Comparison of ENCODE assay signal across 10 cellular contexts in the genomic region with DNA sequence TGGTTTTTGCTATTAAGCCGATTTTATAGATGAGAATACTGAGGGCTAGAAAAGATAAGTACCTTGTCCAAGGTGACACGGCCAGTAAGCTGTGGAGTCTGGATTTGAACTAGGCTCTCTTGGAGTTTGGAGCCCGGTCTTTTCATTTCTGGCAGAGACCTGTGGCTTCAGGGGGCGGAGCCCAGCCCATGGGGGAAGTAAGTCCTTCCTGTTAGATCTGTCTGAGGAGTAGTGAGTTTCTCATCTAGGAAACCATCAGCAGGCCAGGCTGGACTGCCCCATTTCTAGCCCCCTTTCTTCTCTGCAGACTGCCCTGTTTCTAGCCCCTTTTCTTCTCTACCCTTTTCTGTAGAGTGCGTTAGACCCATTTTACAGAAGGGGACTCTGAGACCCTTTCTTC. TPM values are rescaled to one million over a fixed set of nuclear protein-coding genes. Genes with fewer than 3 reads are reported as not detected.
DNase-seq lines count a peak whose midpoint lies in the region; ATAC-seq and TF ChIP-seq lines count a peak whose summit lies in the region.
"Had no signal": no experiment of that assay in that cellular context is flagged by ENCODE, and none has a peak within 500 bp of the region (broad histone marks: within the 10 kb centered on the region; RNA-seq: fewer than 3 reads in every experiment).

No MANE protein-coding gene starts in this region.

- H3K27ac Mint-ChIP-seq in activated T-cell treated with anti-CD3 and anti-CD28 coated beads, Interleukin-2, amount 50 U/mL, for 72 hours, result no peak overlapping the region

- H3K27ac ChIP-seq in OCI-LY3 (ENCODE audit: low read length) (peak overlapping the region; percentile 94), thoracic aorta (no peak overlapping the region)
- H3K27ac ChIP-seq: C4-2B, pancreas had no signal

- H3K4me3 ChIP-seq in OCI-LY3 (ENCODE audit: low read length), result peak overlapping the region; percentile 96
- peak overlapping the region; percentile 84 for H3K4me3 ChIP-seq in fibroblast of the aortic adventitia (ENCODE audit: low read depth, low read length)
- H3K4me3 ChIP-seq in thoracic aorta, result peak overlapping the region; percentile 69

- DNase-seq in activated T-cell treated with anti-CD3 and anti-CD28 coated beads, Interleukin-2, amount 50 U/mL, for 72 hours, result no peak
- DNase-seq in activated T-cell treated with anti-CD3 and anti-CD28 coated beads, Interleukin-2, amount 50 U/mL, for 1 hour, result no peak
- DNase-seq in fibroblast of the aortic adventitia (ENCODE audit: low read depth), result no peak
- DNase-seq in thoracic aorta (ENCODE audit: low spot score), result no peak
- no peak for DNase-seq in activated CD4-positive, alpha-beta T cell treated with anti-CD3 and anti-CD28 coated beads, Interleukin-2, amount 50 U/mL, for 1 hour
- DNase-seq in NCI-H524 (lab: John Stamatoyannopoulos, UW), result no peak
- DNase-seq in NCI-H2029 treated with DMSO at 0.1 percent for 48 hours (lab: John Stamatoyannopoulos, UW), result no peak

- H3K4me1 ChIP-seq in OCI-LY3 (ENCODE audit: low read length), result peaks cover 59% of the 10 kb centered on the region
- peaks cover 5 to 18% of the 10 kb centered on the region in 2 donors for H3K4me1 ChIP-seq in thoracic aorta (ENCODE audit: control insufficient read depth in 1 of 2, low read depth in 2 of 2)

- no peaks in the 10 kb centered on the region for H3K9me3 ChIP-seq in OCI-LY3 (ENCODE audit: insufficient read depth, low read length)
- H3K9me3 ChIP-seq in thoracic aorta, result no peaks in the 10 kb centered on the region
- H3K9me3 ChIP-seq: pancreas had no signal

- no peaks in the 10 kb centered on the region for H3K36me3 Mint-ChIP-seq in activated T-cell treated with anti-CD3 and anti-CD28 coated beads, Interleukin-2, amount 50 U/mL, for 72 hours (ENCODE audit: insufficient read depth in 2 of 2)

- no peaks in the 10 kb centered on the region for H3K9me3 Mint-ChIP-seq in activated T-cell treated with anti-CD3 and anti-CD28 coated beads, Interleukin-2, amount 50 U/mL, for 72 hours

- H3K27me3 ChIP-seq in OCI-LY3 (ENCODE audit: low read depth, low read length), result no peaks in the 10 kb centered on the region
- H3K27me3 ChIP-seq in thoracic aorta (replicated peaks; ENCODE audit: insufficient read depth), result no peaks in the 10 kb centered on the region
- H3K27me3 ChIP-seq: pancreas had no signal

- H4K20me1 ChIP-seq in OCI-LY3 (ENCODE audit: insufficient read depth, low read length), result 0 out of 2 replicates have a peak, but pooled peaks cover 2% of the 10 kb centered on the region

- peaks cover 36% of the 10 kb centered on the region for H3K27me3 Mint-ChIP-seq in activated T-cell treated with anti-CD3 and anti-CD28 coated beads, Interleukin-2, amount 50 U/mL, for 72 hours (ENCODE audit: low read depth)

- H3K36me3 ChIP-seq in OCI-LY3 (replicated peaks; ENCODE audit: low read depth, low read length) (peaks cover 34% of the 10 kb centered on the region), thoracic aorta (no peaks in the 10 kb centered on the region)
- H3K36me3 ChIP-seq: pancreas had no signal

- H3K4me1 Mint-ChIP-seq in activated T-cell treated with anti-CD3 and anti-CD28 coated beads, Interleukin-2, amount 50 U/mL, for 72 hours (ENCODE audit: low read depth), result peaks cover 12% of the 10 kb centered on the region

- H3K79me2 ChIP-seq in OCI-LY3 (ENCODE audit: low read length), result peaks cover 43% of the 10 kb centered on the region

- H3K4me2 ChIP-seq in OCI-LY3 (ENCODE audit: low read length), result peak overlapping the region; percentile 99

- no peak for TF ChIP-seq CTCF in OCI-LY3 (IDR thresholded peaks at IDR 0.05; ENCODE audit: low read depth, low read length)
- TF ChIP-seq CTCF in fibroblast of the aortic adventitia (IDR thresholded peaks at IDR 0.05; ENCODE audit: insufficient read depth, low read length), result no peak
- no peak for TF ChIP-seq CTCF in thoracic aorta (IDR thresholded peaks at IDR 0.05)

- peak overlapping the region; percentile 71 to 76 for H3K4me3 Mint-ChIP-seq in activated T-cell treated with anti-CD3 and anti-CD28 coated beads, Interleukin-2, amount 50 U/mL, for 72 hours

- peak overlapping the region; percentile 99 for H3K9ac ChIP-seq in OCI-LY3 (ENCODE audit: low read length)

- peak overlapping the region; percentile 52 for H2AFZ ChIP-seq in OCI-LY3 (ENCODE audit: low read depth, low read length)

- no peak for ATAC-seq in activated T-cell treated with anti-CD3 and anti-CD28 coated beads, Interleukin-2, amount 50 U/mL, for 72 hours (replicated peaks in 1 of 2)
- ATAC-seq in thoracic aorta (ENCODE audit: insufficient number of reproducible peaks, low FRiP score, low read depth), result no peak

RNA-seq across cellular contexts. Expression of gene PTGS1, which starts 0.5 kb away (rescaled TPM):
- total RNA-seq in activated T-cell treated with anti-CD3 and anti-CD28 coated beads, Interleukin-2, amount 50 U/mL, for 72 hours, result under 1 TPM; 0.17 to 0.58 TPM
- total RNA-seq in fibroblast of the aortic adventitia (ENCODE audit: low replicate concordance) (6.3 and 173 TPM in 2 replicates), thoracic aorta (10 to 100 TPM; 10.8 to 13.8 TPM)
